Comparison of ENCODE assay signal across 1 cellular context in genomic region chr17:18017958-18018357, GRCh38.
TF ChIP-seq lines count a peak whose summit lies in the region.

No MANE protein-coding gene starts in this region.

TF ChIP-seq in HepG2, 621 proteins besides CTCF, POLR2A, EP300 and RAD21 (continued from another document and continues in another):
- TF ChIP-seq ZNF512B (CRISPR knock-in tag; IDR thresholded peaks at IDR 0.05; ENCODE audit: borderline replicate concordance) (no peak), IRF1 (CRISPR knock-in tag; IDR thresholded peaks at IDR 0.05; ENCODE audit: low read depth) (no peak), ZNF496 (CRISPR knock-in tag; IDR thresholded peaks at IDR 0.05; ENCODE audit: insufficient replicate concordance) (no peak), ZNF512 (CRISPR knock-in tag; IDR thresholded peaks at IDR 0.05) (no peak), POGZ (CRISPR knock-in tag; IDR thresholded peaks at IDR 0.05) (no peak), ZNF652 (CRISPR knock-in tag; IDR thresholded peaks at IDR 0.05; ENCODE audit: borderline replicate concordance, low read depth) (peak; percentile 97), FOXO1 (CRISPR knock-in tag; IDR thresholded peaks at IDR 0.05) (peak; percentile 53), DMTF1 (CRISPR knock-in tag; IDR thresholded peaks at IDR 0.05) (no peak), ZNF362 (CRISPR knock-in tag; IDR thresholded peaks at IDR 0.05; ENCODE audit: borderline replicate concordance) (peak; percentile 84), MTF1 (CRISPR knock-in tag; IDR thresholded peaks at IDR 0.05) (no peak), REST (IDR thresholded peaks at IDR 0.05; ENCODE audit: borderline replicate concordance in 1 of 2, low read depth in 1 of 2, low read length in 2 of 2) (no peak), NR2F2 (IDR thresholded peaks at IDR 0.05; ENCODE audit: borderline replicate concordance, low read depth) (0 out of 2 replicates have a peak, but pooled peaks have one; percentile 11), ZBTB34 (CRISPR knock-in tag; IDR thresholded peaks at IDR 0.05) (0 out of 2 replicates have a peak, but pooled peaks have one; percentile 50), THYN1 (CRISPR knock-in tag; IDR thresholded peaks at IDR 0.05; ENCODE audit: borderline replicate concordance, low read depth) (no peak), FOXO4 (CRISPR knock-in tag; conservative IDR thresholded peaks at IDR 0.05) (no peak), ZNF891 (CRISPR knock-in tag; IDR thresholded peaks at IDR 0.05) (no peak), FOSL1 (CRISPR knock-in tag; IDR thresholded peaks at IDR 0.05; ENCODE audit: borderline replicate concordance) (no peak), ZNF264 (CRISPR knock-in tag; IDR thresholded peaks at IDR 0.05) (no peak; the same call in 1 of the 2 replicates), HCFC1 (IDR thresholded peaks at IDR 0.05; ENCODE audit: low read depth, low read length) (no peak), ZNF317 (CRISPR knock-in tag; IDR thresholded peaks at IDR 0.05) (no peak), HNRNPUL1 (IDR thresholded peaks at IDR 0.05; ENCODE audit: low read depth, low read length) (no peak), CREM (IDR thresholded peaks at IDR 0.05) (peak; percentile 60; the same call in 1 of the 2 replicates), CREM (CRISPR knock-in tag; IDR thresholded peaks at IDR 0.05) (no peak), ZNF224 (CRISPR knock-in tag; IDR thresholded peaks at IDR 0.05) (no peak), ZSCAN22 (CRISPR knock-in tag; IDR thresholded peaks at IDR 0.05) (no peak), ZNF432 (CRISPR knock-in tag; IDR thresholded peaks at IDR 0.05; ENCODE audit: borderline replicate concordance) (no peak), GABPB1 (CRISPR knock-in tag; IDR thresholded peaks at IDR 0.05) (no peak), SNAPC2 (CRISPR knock-in tag; IDR thresholded peaks at IDR 0.05) (no peak), ZBTB40 (IDR thresholded peaks at IDR 0.05) (no peak), ZBTB40 (CRISPR knock-in tag; IDR thresholded peaks at IDR 0.05) (no peak), BHLHE40 (IDR thresholded peaks at IDR 0.05; ENCODE audit: low read length) (no peak)
